In the genomic region with DNA sequence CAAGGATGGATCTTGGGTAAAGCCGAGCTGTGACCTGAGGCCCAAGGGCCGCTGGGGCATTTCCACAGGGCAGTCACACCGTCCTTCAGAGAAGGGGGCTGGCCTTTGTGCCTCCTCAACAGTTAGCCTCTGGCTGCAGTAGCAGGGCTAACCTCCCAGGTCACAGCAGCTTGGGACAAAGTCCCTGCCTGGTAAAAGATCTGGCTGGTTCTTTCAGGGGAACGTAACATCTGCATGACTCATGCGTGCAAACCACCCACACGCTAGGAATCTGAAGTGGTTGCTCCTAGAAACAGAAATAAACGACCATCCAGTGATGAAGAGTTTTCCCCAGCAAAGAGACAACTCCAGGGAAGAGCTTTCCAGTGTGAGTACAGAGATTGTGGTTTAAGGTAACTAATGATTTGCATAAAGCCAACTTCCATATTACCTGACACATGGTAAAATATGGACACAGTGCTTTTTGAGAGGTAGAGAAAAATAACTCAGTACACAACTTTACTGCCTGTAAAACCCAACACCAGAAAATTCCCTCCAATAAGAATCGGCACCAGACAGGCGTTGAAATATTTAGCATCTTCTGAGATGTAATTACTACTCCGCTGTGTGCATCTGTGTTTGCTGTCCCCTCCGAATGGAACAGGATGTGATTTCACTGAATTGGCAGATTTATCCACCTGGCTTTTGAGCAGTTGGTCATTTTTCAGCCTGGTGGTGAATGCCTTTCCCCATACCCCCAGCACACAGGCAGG, we compare ENCODE assay signal across 8 cellular contexts.
DNase-seq lines count a peak whose midpoint lies in the region; ATAC-seq lines count a peak whose summit lies in the region.

No MANE protein-coding gene starts in this region.

- H3K9me3 ChIP-seq in BLaER1: peaks cover 61% of the 10 kb centered on the region

- no peaks in the 10 kb centered on the region for H3K27me3 ChIP-seq in BLaER1

- no peak overlapping the region for H3K4me3 ChIP-seq in BLaER1

- no peaks in the 10 kb centered on the region for H4K20me1 ChIP-seq in BLaER1

- no peaks in the 10 kb centered on the region for H3K36me3 ChIP-seq in BLaER1

- intact Hi-C loops in sciatic nerve (cut with DNase I): no loop called here

- peaks cover 42% of the 10 kb centered on the region for H3K4me1 ChIP-seq in BLaER1

- peak; percentile 67 for DNase-seq in HPDE6-E6E7 (ENCODE audit: extremely low spot score)
- DNase-seq in T1000 (lab: John Stamatoyannopoulos, UW): peak; percentile 53
- DNase-seq in foreskin melanocyte: peak; percentile 22
- no peak for DNase-seq in sciatic nerve (ENCODE audit: low spot score)
- no peak for DNase-seq in NCI-H2171 (lab: John Stamatoyannopoulos, UW)
- no peak for DNase-seq in GDM1 (lab: John Stamatoyannopoulos, UW)

- peak overlapping the region; percentile 70 for H3K4me2 ChIP-seq in BLaER1

- no peak overlapping the region for H3K27ac ChIP-seq in BLaER1

- H3K9ac ChIP-seq in BLaER1: no peak overlapping the region

- peak; percentile 87 for ATAC-seq in sciatic nerve
- no peak for ATAC-seq in GM19324 (IDR thresholded peaks at IDR 0.05; ENCODE audit: low FRiP score, unreplicated experiment)

Comparison
In these comparisons a context has a peak if more than half of its experiments do, and no peak if none do; other contexts are left out.
1. DNase-seq: peak in HPDE6-E6E7 (single experiment), T1000 (single experiment) and foreskin melanocyte (single experiment); none in sciatic nerve (single experiment), NCI-H2171 (single experiment) and GDM1 (single experiment).